13 cellular contexts compared by ENCODE assay signal in the genomic region with DNA sequence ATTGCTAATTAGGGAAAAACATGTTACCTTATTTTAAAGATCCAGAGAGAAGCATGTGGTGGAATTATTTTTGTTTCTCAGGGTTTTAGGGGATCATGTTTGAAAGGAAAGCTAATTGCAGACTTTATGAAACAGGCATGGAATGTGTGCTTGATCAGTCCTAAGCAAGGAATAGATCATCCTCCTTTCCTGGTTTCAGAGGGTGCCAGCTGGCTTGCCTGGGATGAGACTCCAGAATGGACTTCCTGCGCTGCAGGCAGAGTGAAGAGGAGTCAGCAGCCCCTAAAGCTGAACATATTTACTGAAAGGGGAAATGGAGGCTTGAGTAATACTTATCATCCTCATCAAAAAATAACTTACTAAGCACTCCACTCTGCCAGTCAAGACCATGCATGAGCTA. TPM values are rescaled to one million over a fixed set of nuclear protein-coding genes. Genes with fewer than 3 reads are reported as not detected.
DNase-seq lines count a peak whose midpoint lies in the region; ATAC-seq and TF ChIP-seq lines count a peak whose summit lies in the region.
"Had no signal": no experiment of that assay in that cellular context is flagged by ENCODE, and none has a peak within 500 bp of the region (broad histone marks: within the 10 kb centered on the region; RNA-seq: fewer than 3 reads in every experiment).

No MANE protein-coding gene starts in this region.

- peaks cover 3% of the 10 kb centered on the region; the same call in 1 of the 2 replicates for H3K27me3 Mint-ChIP-seq in HFFc6 (ENCODE audit: insufficient read depth)

- ATAC-seq in SK-N-SH treated with all-trans-retinoic acid at 6 μM for 48 hours (peak; percentile 24; the same call in 2 of the 3 replicates), GM18519 (IDR thresholded peaks at IDR 0.05; ENCODE audit: low FRiP score, unreplicated experiment) (no peak)
- ATAC-seq: HepG2 had no signal

- peak overlapping the region; percentile 80 for H3K27ac Mint-ChIP-seq in HFFc6
- H3K27ac Mint-ChIP-seq: CD4-positive, CD25-positive, alpha-beta regulatory T cell had no signal

- peak overlapping the region; percentile 82 for H3K4me3 Mint-ChIP-seq in HFFc6
- H3K4me3 Mint-ChIP-seq: CD4-positive, CD25-positive, alpha-beta regulatory T cell had no signal

- no peaks in the 10 kb centered on the region for H3K9me3 Mint-ChIP-seq in HFFc6

- DNase-seq in EH (ENCODE audit: low read depth) = peak; percentile 61
- no peak for DNase-seq in HFFc6
- DNase-seq in myocyte (ENCODE audit: low read depth) = peak; percentile 51
- no peak for DNase-seq in NCI-H146 (lab: John Stamatoyannopoulos, UW)
- no peak for DNase-seq in NCI-H1417 treated with DMSO at 0.1 percent for 48 hours (lab: John Stamatoyannopoulos, UW)
- DNase-seq in RKO (ENCODE audit: low spot score) = no peak
- DNase-seq: 8988T; CD4-positive, CD25-positive, alpha-beta regulatory T cell; DMS53; GOT3 had no signal

- peaks cover 95% of the 10 kb centered on the region for H3K4me1 Mint-ChIP-seq in HFFc6 (ENCODE audit: low read depth)
- H3K4me1 Mint-ChIP-seq: CD4-positive, CD25-positive, alpha-beta regulatory T cell had no signal

- H3K36me3 Mint-ChIP-seq in HFFc6 (ENCODE audit: low read depth) = peaks cover 62% of the 10 kb centered on the region
- H3K36me3 Mint-ChIP-seq: CD4-positive, CD25-positive, alpha-beta regulatory T cell had no signal

- no peak for TF ChIP-seq CTCF in HFFc6 (IDR thresholded peaks at IDR 0.05)

TF ChIP-seq in SK-N-SH treated with all-trans-retinoic acid at 6 μM for 48 hours, 23 proteins besides CTCF, POLR2A, EP300 and RAD21:
- TF ChIP-seq, protein P1, sequence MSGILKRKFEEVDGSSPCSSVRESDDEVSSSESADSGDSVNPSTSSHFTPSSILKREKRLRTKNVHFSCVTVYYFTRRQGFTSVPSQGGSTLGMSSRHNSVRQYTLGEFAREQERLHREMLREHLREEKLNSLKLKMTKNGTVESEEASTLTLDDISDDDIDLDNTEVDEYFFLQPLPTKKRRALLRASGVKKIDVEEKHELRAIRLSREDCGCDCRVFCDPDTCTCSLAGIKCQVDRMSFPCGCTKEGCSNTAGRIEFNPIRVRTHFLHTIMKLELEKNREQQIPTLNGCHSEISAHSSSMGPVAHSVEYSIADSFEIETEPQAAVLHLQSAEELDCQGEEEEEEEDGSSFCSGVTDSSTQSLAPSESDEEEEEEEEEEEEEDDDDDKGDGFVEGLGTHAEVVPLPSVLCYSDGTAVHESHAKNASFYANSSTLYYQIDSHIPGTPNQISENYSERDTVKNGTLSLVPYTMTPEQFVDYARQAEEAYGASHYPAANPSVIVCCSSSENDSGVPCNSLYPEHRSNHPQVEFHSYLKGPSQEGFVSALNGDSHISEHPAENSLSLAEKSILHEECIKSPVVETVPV (CRISPR knock-in tag; IDR thresholded peaks at IDR 0.05) = no peak
- no peak for TF ChIP-seq BACH2 (CRISPR knock-in tag; IDR thresholded peaks at IDR 0.05; ENCODE audit: borderline replicate concordance)

RNA-seq across cellular contexts. Expression of gene FGF5, which starts 13.3 kb away (rescaled TPM):
- total RNA-seq in HFFc6 (2021; fragmentation: NEBNext Ultra II Directional; extraction: Animal tissue kit (Norgen Biotek cat#: 25700)) = 100 to 1,000 TPM; 248 to 569 (median 522) TPM
- 3.2 and 4.9 TPM in 2 replicates for total RNA-seq in myocyte
- polyA plus RNA-seq in myocyte (2012) = 2.5 TPM
- total RNA-seq: CD4-positive, CD25-positive, alpha-beta regulatory T cell; HepG2 had no signal
- polyA plus RNA-seq: CD4-positive, CD25-positive, alpha-beta regulatory T cell; HepG2 had no signal

RNA-seq across cellular contexts. Expression of gene CFAP299, which starts 55.8 kb away (rescaled TPM):
- 1 to 10 TPM; 4.8 to 9.0 (median 8.7) TPM for total RNA-seq in HFFc6 (2021; fragmentation: NEBNext Ultra II Directional; extraction: Animal tissue kit (Norgen Biotek cat#: 25700))
- total RNA-seq in myocyte = 0.62 and 1.9 TPM in 2 replicates
- polyA plus RNA-seq in myocyte (2012) = 0.32 TPM
- total RNA-seq: CD4-positive, CD25-positive, alpha-beta regulatory T cell; HepG2 had no signal
- polyA plus RNA-seq: CD4-positive, CD25-positive, alpha-beta regulatory T cell; HepG2 had no signal

Comparison
In these comparisons a context has a peak if more than half of its experiments do, and no peak if none do; other contexts are left out.
1. DNase-seq: peak in EH (single experiment) and myocyte (single experiment); none in HFFc6 (single experiment), NCI-H146 (single experiment), NCI-H1417 treated with DMSO at 0.1 percent for 48 hours (single experiment) and RKO (single experiment).
2. RNA of gene FGF5, which starts 13.3 kb away (total RNA-seq): 248 to 569 TPM in HFFc6; 3.2 to 4.9 TPM in myocyte; every median in the first group is over 10 times any median in the second.